In the genomic region with DNA sequence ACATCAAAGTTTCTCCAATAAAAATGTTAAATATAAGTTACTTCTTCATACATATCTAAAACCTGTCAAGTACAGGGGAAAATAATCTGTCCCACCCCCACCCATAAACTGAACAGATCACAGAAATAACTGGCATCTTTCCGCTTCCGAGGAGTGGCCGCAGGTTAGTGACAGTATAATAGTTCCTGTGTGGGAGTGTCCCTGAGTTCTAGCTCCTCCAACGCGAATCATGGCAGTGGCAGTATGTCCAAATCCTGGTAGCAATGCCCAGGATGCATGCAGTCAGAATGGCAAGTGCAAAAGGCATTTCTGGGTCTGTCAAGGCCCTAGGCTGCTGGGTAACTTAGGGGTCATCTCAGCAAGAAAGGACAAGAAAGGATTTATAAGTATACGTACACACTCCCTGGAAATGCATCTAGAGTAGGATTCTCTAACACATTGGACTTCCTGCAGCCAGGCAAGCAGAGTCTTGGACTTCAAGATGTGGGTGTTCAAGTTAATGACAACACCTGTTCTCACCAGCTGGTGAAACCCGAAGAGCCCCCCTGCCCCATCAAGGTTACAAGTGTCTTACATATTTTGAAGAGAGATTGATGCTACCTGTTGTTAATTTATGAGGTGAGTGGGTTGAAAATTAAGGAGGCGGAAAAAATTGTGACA, we compare ENCODE assay signal across 12 cellular contexts.
DNase-seq lines count a peak whose midpoint lies in the region; ATAC-seq and TF ChIP-seq lines count a peak whose summit lies in the region.
"Had no signal": no experiment of that assay in that cellular context is flagged by ENCODE, and none has a peak within 500 bp of the region (broad histone marks: within the 10 kb centered on the region; RNA-seq: fewer than 3 reads in every experiment).

No MANE protein-coding gene starts in this region.

- H3K27me3 Mint-ChIP-seq in neural progenitor cell (ENCODE audit: insufficient read depth, low read depth): peaks cover 2% of the 10 kb centered on the region

- H3K79me2 ChIP-seq in neural progenitor cell (ENCODE audit: low read depth): no peaks in the 10 kb centered on the region

- in situ Hi-C loops in brain microvascular endothelial cell (cut with HindIII; ENCODE audit: low pct_ligation_motif_present, low sequenced_read_pairs): no loop called here

- H3K27ac ChIP-seq in right atrium auricular region (peak overlapping the region; percentile 63 to 75), brain microvascular endothelial cell (peak overlapping the region; percentile 98), neural progenitor cell (no peak overlapping the region), aorta (ENCODE audit: low read depth in 1 of 2, low read length in 2 of 2) (peak overlapping the region; percentile 80 to 92)

- H3K36me3 ChIP-seq in right atrium auricular region (no peaks in the 10 kb centered on the region), brain microvascular endothelial cell (replicated peaks) (no peaks in the 10 kb centered on the region), neural progenitor cell (no peaks in the 10 kb centered on the region), aorta (ENCODE audit: control insufficient read depth in 1 of 2, insufficient read depth in 2 of 2, low read length in 1 of 2) (no peaks in the 10 kb centered on the region)

- ATAC-seq in Right ventricle myocardium superior (ENCODE audit: poor library complexity) (no peak), aorta (ENCODE audit: low FRiP score) (no peak), HG02798 (IDR thresholded peaks at IDR 0.05; ENCODE audit: poor library complexity, unreplicated experiment) (no peak), GM21576 (IDR thresholded peaks at IDR 0.05; ENCODE audit: unreplicated experiment) (no peak)
- ATAC-seq: activated T-helper 17 cell treated with anti-CD3 and anti-CD28 coated beads, Interleukin-2, amount 50 U/mL, for 72 hours had no signal

- DNase-seq in right atrium auricular region (ENCODE audit: low spot score) (no peak), Right ventricle myocardium superior (no peak), brain microvascular endothelial cell (peak; percentile 18), neural progenitor cell (ENCODE audit: low spot score) (no peak), aorta (no peak), activated T-cell treated with anti-CD3 and anti-CD28 coated beads for 4 hours (no peak)
- DNase-seq: activated CD4-positive, alpha-beta T cell treated with anti-CD3 and anti-CD28 coated beads for 1 hour; DND-41 had no signal

- H3K4me2 ChIP-seq in neural progenitor cell: peak overlapping the region; percentile 6

- WGBS in aorta, 2 donors: 45 to 47% methylated on average over 8 of the region's 8 CpGs

- intact Hi-C loops in Right ventricle myocardium superior (cut with DNase I) (no loop called here), aorta (cut with DNase I) (loop anchor here (5.0 kb wide), 2 partner anchors 47 to 57 kb away; no protein-coding TSS in a partner anchor)

- no peak overlapping the region for H3K4me3 Mint-ChIP-seq in neural progenitor cell
- H3K4me3 Mint-ChIP-seq: activated T-helper 17 cell treated with anti-CD3 and anti-CD28 coated beads, Interleukin-2, amount 50 U/mL, for 72 hours; central memory CD8-positive, alpha-beta T cell had no signal

- H3K27me3 ChIP-seq in right atrium auricular region (no peaks in the 10 kb centered on the region), brain microvascular endothelial cell (replicated peaks) (no peaks in the 10 kb centered on the region), neural progenitor cell (no peaks in the 10 kb centered on the region), aorta (ENCODE audit: control insufficient read depth in 1 of 2, insufficient read depth in 2 of 2, low read length in 1 of 2) (no peaks in the 10 kb centered on the region)

- H3K9ac ChIP-seq in neural progenitor cell: no peak overlapping the region

- peak overlapping the region; percentile 76 for H3K27ac Mint-ChIP-seq in neural progenitor cell
- H3K27ac Mint-ChIP-seq: activated T-helper 17 cell treated with anti-CD3 and anti-CD28 coated beads, Interleukin-2, amount 50 U/mL, for 72 hours had no signal

- H3K4me1 Mint-ChIP-seq in neural progenitor cell: peaks cover 50% of the 10 kb centered on the region
- H3K4me1 Mint-ChIP-seq: activated T-helper 17 cell treated with anti-CD3 and anti-CD28 coated beads, Interleukin-2, amount 50 U/mL, for 72 hours; central memory CD8-positive, alpha-beta T cell had no signal

- H3K9me3 Mint-ChIP-seq in neural progenitor cell: peaks cover 5% of the 10 kb centered on the region
- H3K9me3 Mint-ChIP-seq: activated T-helper 17 cell treated with anti-CD3 and anti-CD28 coated beads, Interleukin-2, amount 50 U/mL, for 72 hours; central memory CD8-positive, alpha-beta T cell had no signal

- H3K4me3 ChIP-seq in right atrium auricular region (no peak overlapping the region), brain microvascular endothelial cell (ENCODE audit: low read depth, low read length) (no peak overlapping the region), neural progenitor cell (no peak overlapping the region), aorta (ENCODE audit: low read length in 2 of 2) (no peak overlapping the region)

- H3K36me3 Mint-ChIP-seq in neural progenitor cell: peaks cover 2% of the 10 kb centered on the region

- H3F3A ChIP-seq in neural progenitor cell (ENCODE audit: low read depth): no peaks in the 10 kb centered on the region

- H2AFZ ChIP-seq in neural progenitor cell (replicated peaks): no peak overlapping the region

- no peaks in the 10 kb centered on the region for H4K20me1 ChIP-seq in neural progenitor cell (ENCODE audit: low read depth)

- H3K4me1 ChIP-seq in right atrium auricular region (peaks cover 0 to 20% of the 10 kb centered on the region in 2 donors), neural progenitor cell (peaks cover 23% of the 10 kb centered on the region), aorta (ENCODE audit: control insufficient read depth in 1 of 2, insufficient read depth in 2 of 2, low read length in 2 of 2) (peaks cover 10 to 19% of the 10 kb centered on the region in 2 donors)

- H3K9me3 ChIP-seq in right atrium auricular region: no peaks in the 10 kb centered on the region
- no peaks in the 10 kb centered on the region for H3K9me3 ChIP-seq in neural progenitor cell (ENCODE audit: low read depth)
- no peaks in the 10 kb centered on the region for H3K9me3 ChIP-seq in aorta (ENCODE audit: control insufficient read depth, low read length)

- no peak for TF ChIP-seq CTCF in right atrium auricular region (IDR thresholded peaks at IDR 0.05)
- no peak for TF ChIP-seq CTCF in brain microvascular endothelial cell (IDR thresholded peaks at IDR 0.05; ENCODE audit: low read depth, low read length, missing control alignments)
- TF ChIP-seq CTCF in neural progenitor cell (IDR thresholded peaks at IDR 0.05): no peak
